ENCODE assay signal across 10 cellular contexts in genomic region chr15:52805351-52806283, GRCh38. TPM values are rescaled to one million over a fixed set of nuclear protein-coding genes. Genes with fewer than 3 reads are reported as not detected.
DNase-seq lines count a peak whose midpoint lies in the region; ATAC-seq and TF ChIP-seq lines count a peak whose summit lies in the region.
"Had no signal": no experiment of that assay in that cellular context is flagged by ENCODE, and none has a peak within 500 bp of the region (broad histone marks: within the 10 kb centered on the region; RNA-seq: fewer than 3 reads in every experiment).

No MANE protein-coding gene starts in this region.

- CTCF ChIA-PET in activated naive CD4-positive, alpha-beta T cell treated with anti-CD3 and anti-CD28 coated beads, Interleukin-2, amount 10 ng/mL, durations not matched to agents 7 days and 5 days (lab: Charles Lee) = interaction anchor here (0.9 to 1.2 kb wide), 2 partner anchors 12 to 24 kb away, joined by 3 to 4 read pairs; no protein-coding TSS in a partner anchor

- TF ChIP-seq CTCF in colonic mucosa (IDR thresholded peaks at IDR 0.05) (no peak), mucosa of descending colon (IDR thresholded peaks at IDR 0.05) (no peak), transverse colon (IDR thresholded peaks at IDR 0.05) (no peak)

- H3K27ac Mint-ChIP-seq in activated naive CD4-positive, alpha-beta T cell treated with anti-CD3 and anti-CD28 coated beads, Interleukin-2, amount 10 ng/mL, durations not matched to agents 7 days and 5 days = no peak overlapping the region

- H3K4me3 ChIP-seq in colonic mucosa (peak overlapping the region; percentile 29), mucosa of descending colon (no peak overlapping the region), transverse colon (peak overlapping the region; percentile 7 to 52 (median 23))

- H3K9me3 ChIP-seq in colonic mucosa (no peaks in the 10 kb centered on the region), mucosa of descending colon (no peaks in the 10 kb centered on the region), transverse colon (no peaks in the 10 kb centered on the region)

- peaks cover 68% of the 10 kb centered on the region for H3K27me3 ChIP-seq in colonic mucosa
- H3K27me3 ChIP-seq in transverse colon = peaks cover 99% of the 10 kb centered on the region

- H3K27ac ChIP-seq in colonic mucosa (no peak overlapping the region), transverse colon (no peak overlapping the region)

- H3K36me3 ChIP-seq in colonic mucosa = no peaks in the 10 kb centered on the region
- no peaks in the 10 kb centered on the region for H3K36me3 ChIP-seq in mucosa of descending colon (ENCODE audit: low read depth)
- H3K36me3 ChIP-seq in transverse colon = no peaks in the 10 kb centered on the region

- H3K27me3 Mint-ChIP-seq in activated naive CD4-positive, alpha-beta T cell treated with anti-CD3 and anti-CD28 coated beads, Interleukin-2, amount 10 ng/mL, durations not matched to agents 7 days and 5 days = peaks cover 86% of the 10 kb centered on the region

- peak; percentile 46 for ATAC-seq in mucosa of descending colon

- no peak overlapping the region for H3K9ac ChIP-seq in colonic mucosa (ENCODE audit: low read depth in 2 of 2, low read length in 2 of 2)

- H3K4me1 ChIP-seq in colonic mucosa = peaks cover 5% of the 10 kb centered on the region
- H3K4me1 ChIP-seq in mucosa of descending colon (ENCODE audit: low read depth) = peaks cover 26% of the 10 kb centered on the region
- H3K4me1 ChIP-seq in transverse colon = peaks cover 17 to 32% (median 27%) of the 10 kb centered on the region in 4 donors

- no peak for TF ChIP-seq EP300 in transverse colon (IDR thresholded peaks at IDR 0.05; ENCODE audit: low read depth)

- 0 to 15% methylated on average over 1 to 79 of the region's 93 CpGs for WGBS in transverse colon (ENCODE audit: low coverage in 1 of 2), 2 donors

- in situ Hi-C loops in transverse colon (cut with MboI; ENCODE audit: low pct_ligation_motif_present in 1 of 4, low pct_unique_long_range_greater_than_20kb in 1 of 4, low sequenced_read_pairs in 3 of 4) = loop anchor here in 1 of 4 donors (25.0 kb wide), 1 partner anchor 407 kb away; no protein-coding TSS in a partner anchor

- DNase-seq in activated naive CD4-positive, alpha-beta T cell treated with anti-CD3 and anti-CD28 coated beads, Interleukin-2, amount 50 U/mL, for 16 hours = peak; percentile 14
- no peak for DNase-seq in activated naive CD4-positive, alpha-beta T cell treated with anti-CD3 and anti-CD28 coated beads, Interleukin-2, amount 10 ng/mL, durations not matched to agents 7 days and 5 days
- DNase-seq in colonic mucosa = no peak
- peak in 2 of 3 donors; percentile 23 to 39 for DNase-seq in mucosa of descending colon
- no peak for DNase-seq in transverse colon
- no peak for DNase-seq in NCI-H1105 (lab: John Stamatoyannopoulos, UW)
- no peak for DNase-seq in stimulated activated naive CD4-positive, alpha-beta T cell (lab: John Stamatoyannopoulos, UW)
- no peak for DNase-seq in Kasumi-1 (lab: John Stamatoyannopoulos, UW)
- DNase-seq: C1 segment of cervical spinal cord, NCI-H524 had no signal

- peaks cover 21% of the 10 kb centered on the region for H3K4me1 Mint-ChIP-seq in activated naive CD4-positive, alpha-beta T cell treated with anti-CD3 and anti-CD28 coated beads, Interleukin-2, amount 10 ng/mL, durations not matched to agents 7 days and 5 days

- H3K9me3 Mint-ChIP-seq in activated naive CD4-positive, alpha-beta T cell treated with anti-CD3 and anti-CD28 coated beads, Interleukin-2, amount 10 ng/mL, durations not matched to agents 7 days and 5 days = no peaks in the 10 kb centered on the region

- H3K36me3 Mint-ChIP-seq in activated naive CD4-positive, alpha-beta T cell treated with anti-CD3 and anti-CD28 coated beads, Interleukin-2, amount 10 ng/mL, durations not matched to agents 7 days and 5 days = peaks cover 2% of the 10 kb centered on the region

- intact Hi-C loops in colonic mucosa (cut with DNase I) = no loop called here
- intact Hi-C loops in mucosa of descending colon (cut with DNase I, micrococcal nuclease) = no loop called here
- intact Hi-C loops in transverse colon (cut with DNase I; ENCODE audit: low total_unique reads) = no loop called here

- no peak for TF ChIP-seq POLR2A in transverse colon (IDR thresholded peaks at IDR 0.05)

- no peak overlapping the region for H3K4me3 Mint-ChIP-seq in activated naive CD4-positive, alpha-beta T cell treated with anti-CD3 and anti-CD28 coated beads, Interleukin-2, amount 10 ng/mL, durations not matched to agents 7 days and 5 days

RNA-seq across cellular contexts. Expression of gene ONECUT1, which starts 15.5 kb away (rescaled TPM):
- under 1 TPM in 1 of 2 donors, not detected in 1; 0.64 TPM for total RNA-seq in colonic mucosa
- total RNA-seq in mucosa of descending colon = not detected
- under 1 TPM in 1 of 4 donors, not detected in 3; 0.64 TPM for total RNA-seq in transverse colon

Comparison
In these comparisons a context has a peak if more than half of its experiments do, and no peak if none do; other contexts are left out.
1. DNase-seq: peak in activated naive CD4-positive, alpha-beta T cell treated with anti-CD3 and anti-CD28 coated beads, Interleukin-2, amount 50 U/mL, for 16 hours (single experiment) and mucosa of descending colon (2 of 3); none in activated naive CD4-positive, alpha-beta T cell treated with anti-CD3 and anti-CD28 coated beads, Interleukin-2, amount 10 ng/mL, durations not matched to agents 7 days and 5 days (single experiment), colonic mucosa (single experiment), transverse colon (single experiment), NCI-H1105 (single experiment), stimulated activated naive CD4-positive, alpha-beta T cell (0 of 6) and Kasumi-1 (0 of 2).